In genomic region chr5:158384535-158385421, GRCh38 we compare ENCODE assay signal across 1 cellular context.
TF ChIP-seq lines count a peak whose summit lies in the region.

No MANE protein-coding gene starts in this region.

TF ChIP-seq in SK-N-SH, 30 proteins besides CTCF, POLR2A, EP300 and RAD21 (continued from another document):
- peak; percentile 75 for TF ChIP-seq USF1 (IDR thresholded peaks at IDR 0.05; ENCODE audit: borderline replicate concordance, low read depth)
- no peak for TF ChIP-seq IRF3 (IDR thresholded peaks at IDR 0.05; ENCODE audit: low read depth, low read length)
- 0 out of 2 replicates have a peak, but pooled peaks have one; percentile 38 for TF ChIP-seq MEF2A (IDR thresholded peaks at IDR 0.05; ENCODE audit: borderline replicate concordance, low read depth)
- peak; percentile 76; the same call in 1 of the 2 replicates for TF ChIP-seq TEAD4 (IDR thresholded peaks at IDR 0.05; ENCODE audit: borderline replicate concordance, insufficient read depth)
- peak; percentile 56; the same call in 1 of the 2 replicates for TF ChIP-seq MAX (IDR thresholded peaks at IDR 0.05; ENCODE audit: low read depth)
- 0 out of 2 replicates have a peak, but pooled peaks have one; percentile 15 for TF ChIP-seq POLR2AphosphoS5 (IDR thresholded peaks at IDR 0.05; ENCODE audit: low read depth, low read length)
- TF ChIP-seq ELF1 (IDR thresholded peaks at IDR 0.05), result no peak
- peak; percentile 96 for TF ChIP-seq NFIC (IDR thresholded peaks at IDR 0.05; ENCODE audit: borderline replicate concordance)
- TF ChIP-seq NRF1 (IDR thresholded peaks at IDR 0.05; ENCODE audit: low read depth, low read length), result no peak
- TF ChIP-seq ZBTB33 (IDR thresholded peaks at IDR 0.05; ENCODE audit: borderline replicate concordance, low read depth), result peak; percentile 80; the same call in 1 of the 2 replicates
- no peak for TF ChIP-seq RCOR1 (IDR thresholded peaks at IDR 0.05; ENCODE audit: low read length)
- TF ChIP-seq TAF1 (IDR thresholded peaks at IDR 0.05; ENCODE audit: borderline replicate concordance, low read depth, low read length), result no peak
- peak; percentile 99 for TF ChIP-seq JUND (IDR thresholded peaks at IDR 0.05)
- no peak for TF ChIP-seq RFX5 (IDR thresholded peaks at IDR 0.05; ENCODE audit: low read length)
